In genomic region chr11:64229959-64230208, GRCh38 we compare ENCODE assay signal across 8 cellular contexts. TPM values are rescaled to one million over a fixed set of nuclear protein-coding genes. Genes with fewer than 3 reads are reported as not detected.
DNase-seq lines count a peak whose midpoint lies in the region; ATAC-seq and TF ChIP-seq lines count a peak whose summit lies in the region.

No MANE protein-coding gene starts in this region.

- POLR2A ChIA-PET in CD4-positive, alpha-beta T cell (lab: Charles Lee) = interaction anchor here (0.9 to 4.6 kb wide), 8 partner anchors 9 to 88 kb away, joined by 3 to 31 read pairs (median 9); partner anchors contain the start of genes FERMT3, FKBP2, PRDX5 and STIP1
- POLR2A ChIA-PET in Panc1 (lab: Charles Lee) = interaction anchor here (0.5 to 1.0 kb wide), 5 partner anchors 13 to 1307 kb away, joined by 3 to 8 read pairs (median 4); no protein-coding TSS in a partner anchor

- H3K27me3 Mint-ChIP-seq in CD4-positive, alpha-beta T cell = no peaks in the 10 kb centered on the region

- peak overlapping the region; percentile 82 for H3K27ac ChIP-seq in CD4-positive, alpha-beta T cell (ENCODE audit: low read depth, low read length)
- H3K27ac ChIP-seq in Panc1 (ENCODE audit: low read length) = peak overlapping the region; percentile 87
- H3K27ac ChIP-seq in epithelial cell of prostate = peak overlapping the region; percentile 34
- peak overlapping the region; percentile 5 for H3K27ac ChIP-seq in osteoblast (ENCODE audit: low read depth, low read length)
- no peak overlapping the region for H3K27ac ChIP-seq in SJCRH30

- H3K4me1 ChIP-seq in Panc1 (ENCODE audit: control insufficient read depth, insufficient read depth, low read length) (peaks cover 46% of the 10 kb centered on the region), osteoblast (ENCODE audit: insufficient read depth, low read length) (peaks cover 31% of the 10 kb centered on the region), SJCRH30 (peaks cover under 1% of the 10 kb centered on the region)

- in situ Hi-C loops in Panc1 (cut with HindIII; ENCODE audit: low pct_unique_long_range_greater_than_20kb, low sequenced_read_pairs) = no loop called here

- H3K4me2 ChIP-seq in osteoblast (ENCODE audit: insufficient read depth, low read length) = peak overlapping the region; percentile 95

- peak overlapping the region; percentile 15 for H2AFZ ChIP-seq in osteoblast (ENCODE audit: low read length)

- peaks cover 4% of the 10 kb centered on the region for H4K20me1 ChIP-seq in osteoblast (ENCODE audit: insufficient read depth, low read length)

- peaks cover 29% of the 10 kb centered on the region for H3K79me2 ChIP-seq in osteoblast (ENCODE audit: insufficient read depth, low read length)

- H3K4me3 Mint-ChIP-seq in CD4-positive, alpha-beta T cell = peak overlapping the region; percentile 95

- no TSS peak for BruUV-seq in Panc1 (replicated peaks; lab: Mats Ljungman, UMichigan)

- CTCF ChIA-PET in CD4-positive, alpha-beta T cell (lab: Charles Lee) = interaction anchor here (0.9 kb wide), 1 partner anchor 24 kb away, joined by 3 read pairs; the partner anchor contains the start of gene FERMT3
- CTCF ChIA-PET in Panc1 (lab: Charles Lee) = interaction anchor here (0.7 kb wide), 1 partner anchor 249 kb away, joined by 3 read pairs; no protein-coding TSS in a partner anchor

- peaks cover 63% of the 10 kb centered on the region for H3K4me1 Mint-ChIP-seq in CD4-positive, alpha-beta T cell (ENCODE audit: low read depth)

- H3K36me3 ChIP-seq in Panc1 (ENCODE audit: control insufficient read depth, insufficient read depth, low read length) (peaks cover 2% of the 10 kb centered on the region; the same call in 1 of the 2 replicates), osteoblast (ENCODE audit: insufficient read depth, low read length) (no peaks in the 10 kb centered on the region), SJCRH30 (no peaks in the 10 kb centered on the region)

- H3K36me3 Mint-ChIP-seq in CD4-positive, alpha-beta T cell (ENCODE audit: low read depth) = no peaks in the 10 kb centered on the region

- no peaks in the 10 kb centered on the region for H3K9me3 ChIP-seq in CD4-positive, alpha-beta T cell (ENCODE audit: control insufficient read depth, low read length)
- H3K9me3 ChIP-seq in Panc1 (ENCODE audit: control insufficient read depth, insufficient read depth, low read depth, low read length) (no peaks in the 10 kb centered on the region), osteoblast (ENCODE audit: low read depth, low read length) (no peaks in the 10 kb centered on the region), SJCRH30 (replicated peaks) (no peaks in the 10 kb centered on the region)

- no peak for ATAC-seq in CD4-positive, alpha-beta T cell (ENCODE audit: poor library complexity)
- ATAC-seq in Panc1 (no peak), GM21723 (IDR thresholded peaks at IDR 0.05; ENCODE audit: unreplicated experiment) (no peak), HG03457 (IDR thresholded peaks at IDR 0.05; ENCODE audit: unreplicated experiment) (no peak)

- DNase-seq in CD4-positive, alpha-beta T cell = no peak
- DNase-seq in Panc1 (ENCODE audit: low read depth, low spot score) = no peak
- no peak for DNase-seq in epithelial cell of prostate (ENCODE audit: low read depth, low spot score)
- DNase-seq in osteoblast (ENCODE audit: insufficient read length, low spot score, missing footprints) = no peak
- no peak for DNase-seq in SJCRH30
- DNase-seq in GM19240 (ENCODE audit: insufficient read length, low spot score) = no peak

- H3K27ac Mint-ChIP-seq in CD4-positive, alpha-beta T cell = peak overlapping the region; percentile 94

- H3K4me3 ChIP-seq in Panc1 (ENCODE audit: low read depth in 2 of 2, low read length in 2 of 2) (peak overlapping the region; percentile 68 to 79), osteoblast (ENCODE audit: insufficient read depth, low read length) (peak overlapping the region; percentile 93), SJCRH30 (no peak overlapping the region)

- H3K27me3 ChIP-seq in CD4-positive, alpha-beta T cell (ENCODE audit: control insufficient read depth, insufficient read depth, low read length) = no peaks in the 10 kb centered on the region
- no peaks in the 10 kb centered on the region for H3K27me3 ChIP-seq in Panc1 (ENCODE audit: control insufficient read depth, insufficient read depth, low read length)
- no peaks in the 10 kb centered on the region for H3K27me3 ChIP-seq in osteoblast (ENCODE audit: insufficient read depth, low read length)
- H3K27me3 ChIP-seq in SJCRH30 = no peaks in the 10 kb centered on the region

- intact Hi-C loops in CD4-positive, alpha-beta T cell (cut with DNase I, micrococcal nuclease) = loop anchor here (1.0 to 5.0 kb wide), 3 partner anchors 11 to 43 kb away; partner anchors contain the start of genes FKBP2 (in 2 of the 2) and STIP1 (in 1 of the 2)
- intact Hi-C loops in Panc1 (cut with micrococcal nuclease; ENCODE audit: unreplicated experiment) = no loop called here

- H3K9me3 Mint-ChIP-seq in CD4-positive, alpha-beta T cell = no peaks in the 10 kb centered on the region

- TF ChIP-seq CTCF in CD4-positive, alpha-beta T cell (IDR thresholded peaks at IDR 0.05) = no peak
- no peak for TF ChIP-seq CTCF in Panc1 (IDR thresholded peaks at IDR 0.05)
- TF ChIP-seq CTCF in osteoblast (IDR thresholded peaks at IDR 0.05; ENCODE audit: extremely low read depth, low read depth, low read length) = no peak

RNA-seq across cellular contexts. Expression of gene DNAJC4, which starts 0.5 kb away (rescaled TPM):
- total RNA-seq in CD4-positive, alpha-beta T cell = 10 to 100 TPM; 35.9 to 37.9 TPM
- total RNA-seq in Panc1 (2021; ENCODE audit: unreplicated experiment) (41.0 TPM), osteoblast (8.0 and 9.8 TPM in 2 replicates)
- 82.2 TPM for polyA plus RNA-seq in Panc1 (2012; ENCODE audit: insufficient read length)
- total RNA-seq in SJCRH30 (2014; rRNA removed; shearing (Covaris generic)) = 2.0 and 5.3 TPM in 2 replicates

RNA-seq across cellular contexts. Expression of gene NUDT22, which starts 3.8 kb away (rescaled TPM):
- 10 to 100 TPM; 26.8 to 26.9 TPM for total RNA-seq in CD4-positive, alpha-beta T cell
- total RNA-seq in Panc1 (2021; ENCODE audit: unreplicated experiment) (98.8 TPM), osteoblast (46.6 and 56.5 TPM in 2 replicates)
- 97.3 TPM for polyA plus RNA-seq in Panc1 (2012; ENCODE audit: insufficient read length)
- 20.7 and 21.1 TPM in 2 replicates for total RNA-seq in SJCRH30 (2014; rRNA removed; shearing (Covaris generic))

RNA-seq across cellular contexts. Expression of gene TRPT1, which starts 3.9 kb away (rescaled TPM):
- 10 to 100 TPM; 11.3 to 11.5 TPM for total RNA-seq in CD4-positive, alpha-beta T cell
- total RNA-seq in Panc1 (2021; ENCODE audit: unreplicated experiment) (66.1 TPM), osteoblast (32.2 and 33.0 TPM in 2 replicates)
- polyA plus RNA-seq in Panc1 (2012; ENCODE audit: insufficient read length) = 91.3 TPM
- 18.6 and 24.9 TPM in 2 replicates for total RNA-seq in SJCRH30 (2014; rRNA removed; shearing (Covaris generic))

RNA-seq across cellular contexts. Expression of gene VEGFB, which starts 4.5 kb away (rescaled TPM):
- total RNA-seq in CD4-positive, alpha-beta T cell = 10 to 100 TPM; 39.7 to 48.7 TPM
- total RNA-seq in Panc1 (2021; ENCODE audit: unreplicated experiment) (101 TPM), osteoblast (37.6 and 41.5 TPM in 2 replicates)
- polyA plus RNA-seq in Panc1 (2012; ENCODE audit: insufficient read length) = 126 TPM
- 26.4 and 27.8 TPM in 2 replicates for total RNA-seq in SJCRH30 (2014; rRNA removed; shearing (Covaris generic))

RNA-seq across cellular contexts. Expression of gene FKBP2, which starts 11.0 kb away (rescaled TPM):
- 10 to 100 TPM; 11.2 to 14.6 TPM for total RNA-seq in CD4-positive, alpha-beta T cell
- 71.8 TPM for total RNA-seq in Panc1 (2021; ENCODE audit: unreplicated experiment)
- polyA plus RNA-seq in Panc1 (2012; ENCODE audit: insufficient read length) = 182 TPM
- total RNA-seq in osteoblast = 31.1 and 32.7 TPM in 2 replicates
- total RNA-seq in SJCRH30 (2014; rRNA removed; shearing (Covaris generic)) = 53.1 and 53.5 TPM in 2 replicates
